15 cellular contexts compared by ENCODE assay signal in the genomic region with DNA sequence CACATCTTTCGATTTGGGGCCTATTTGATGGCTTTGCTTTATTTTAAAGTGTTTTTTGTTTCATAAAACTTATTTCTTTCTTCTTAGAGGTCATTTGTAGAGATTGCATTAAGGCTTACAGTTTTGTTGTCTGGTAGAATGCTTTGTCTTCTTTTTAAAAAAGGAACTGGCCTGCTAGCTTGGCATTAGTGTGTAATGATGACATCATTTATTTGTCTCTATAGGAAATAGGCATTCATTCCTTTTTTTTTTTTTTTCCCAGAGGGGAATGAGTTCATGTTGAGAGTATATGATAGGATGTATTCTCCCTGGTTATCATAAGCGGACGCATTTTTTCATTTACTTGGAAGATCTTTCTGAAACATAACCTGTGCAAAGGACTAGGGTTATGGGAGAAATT. TPM values are rescaled to one million over a fixed set of nuclear protein-coding genes. Genes with fewer than 3 reads are reported as not detected.
"Had no signal": no experiment of that assay in that cellular context is flagged by ENCODE, and none has a peak within 500 bp of the region (broad histone marks: within the 10 kb centered on the region; RNA-seq: fewer than 3 reads in every experiment).

No MANE protein-coding gene starts in this region.

- H3K27ac ChIP-seq: cardiac muscle cell, hepatocyte, parathyroid adenoma, stomach, VCaP had no signal

- H3K79me2 ChIP-seq: hepatocyte, parathyroid adenoma had no signal

- ATAC-seq: activated T-cell treated with anti-CD3 and anti-CD28 coated beads, Interleukin-2, amount 50 U/mL, for 72 hours; left ventricle myocardium superior had no signal

- H3K4me3 ChIP-seq: cardiac muscle cell, hepatocyte, skin epidermis, stomach, thyroid gland had no signal

- H3K4me2 ChIP-seq: hepatocyte had no signal

- DNase-seq: activated CD4-positive, alpha-beta memory T cell treated with anti-CD3 and anti-CD28 coated beads, Interleukin-2, amount 10 ng/mL, durations not matched to agents 7 days and 5 days; activated naive CD8-positive, alpha-beta T cell treated with anti-CD3 and anti-CD28 coated beads, Interleukin-2, amount 10 ng/mL, durations not matched to agents 7 days and 5 days; activated T-cell treated with anti-CD3 and anti-CD28 coated beads, Interleukin-2, amount 50 U/mL, for 72 hours; aorta; left ventricle myocardium superior; stomach; T1000; thyroid gland had no signal

- H3K27me3 ChIP-seq: cardiac muscle cell, hepatocyte, stomach, thyroid gland had no signal

- H3K36me3 ChIP-seq: cardiac muscle cell, stomach, thyroid gland had no signal

- H2AFZ ChIP-seq: hepatocyte, parathyroid adenoma had no signal

- H3K9ac ChIP-seq: parathyroid adenoma had no signal

- H3K9me3 ChIP-seq: stomach, thyroid gland had no signal

- FAIRE-seq: colon had no signal

RNA-seq across cellular contexts. Expression of a gene that starts 45.6 kb away (rescaled TPM):
- total RNA-seq: activated CD4-positive, alpha-beta memory T cell treated with anti-CD3 and anti-CD28 coated beads, Interleukin-2, amount 10 ng/mL, durations not matched to agents 7 days and 5 days; activated T-cell treated with anti-CD3 and anti-CD28 coated beads, Interleukin-2, amount 50 U/mL, for 72 hours; aorta; cardiac muscle cell; left ventricle myocardium superior; mesenteric fat pad; stomach had no signal
- polyA plus RNA-seq: aorta, cardiac muscle cell, hepatocyte had no signal

RNA-seq across cellular contexts. Expression of a gene that starts 57.8 kb away (rescaled TPM):
- total RNA-seq: activated CD4-positive, alpha-beta memory T cell treated with anti-CD3 and anti-CD28 coated beads, Interleukin-2, amount 10 ng/mL, durations not matched to agents 7 days and 5 days; activated T-cell treated with anti-CD3 and anti-CD28 coated beads, Interleukin-2, amount 50 U/mL, for 72 hours; cardiac muscle cell; left ventricle myocardium superior had no signal
- polyA plus RNA-seq: cardiac muscle cell had no signal
